ENCODE assay signal across 1 cellular context in the genomic region with DNA sequence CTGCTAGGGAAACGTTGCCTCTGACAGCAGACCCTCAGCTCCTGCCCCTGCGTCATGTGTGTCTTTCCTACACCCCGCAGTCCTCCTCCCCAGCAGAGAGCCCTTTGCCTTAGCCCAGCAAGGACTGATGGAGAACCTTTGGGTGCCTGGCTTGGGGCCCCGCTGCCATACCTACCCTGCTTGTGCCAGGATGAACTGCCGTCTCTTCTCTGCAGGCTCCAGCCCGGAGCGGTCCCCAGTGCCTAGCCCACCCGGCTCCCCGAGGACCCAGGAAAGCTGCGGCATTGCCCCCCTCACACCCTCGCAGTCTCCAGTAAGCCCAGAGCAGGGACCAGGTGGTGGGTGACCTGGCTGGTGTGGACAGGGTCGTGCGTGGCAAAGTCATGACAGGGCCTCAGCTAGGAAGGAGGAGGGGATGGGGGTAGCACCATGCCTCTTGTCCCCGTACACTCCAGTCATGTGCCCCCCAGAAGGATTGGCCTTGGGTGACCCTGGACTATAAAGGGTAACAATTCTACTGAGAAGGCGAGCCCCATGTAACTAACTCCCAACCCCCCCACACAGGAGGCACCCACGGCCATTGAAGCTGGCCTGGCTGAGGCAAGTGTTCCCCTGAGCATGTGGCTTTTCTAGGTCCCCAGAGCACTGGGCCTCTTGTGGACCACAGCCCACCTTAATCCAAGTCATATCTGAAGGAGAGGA.
TF ChIP-seq lines count a peak whose summit lies in the region.

No MANE protein-coding gene starts in this region.

TF ChIP-seq in WTC11, 78 proteins besides CTCF, POLR2A, EP300 and RAD21 (continued from another document):
- TF ChIP-seq, protein P1, sequence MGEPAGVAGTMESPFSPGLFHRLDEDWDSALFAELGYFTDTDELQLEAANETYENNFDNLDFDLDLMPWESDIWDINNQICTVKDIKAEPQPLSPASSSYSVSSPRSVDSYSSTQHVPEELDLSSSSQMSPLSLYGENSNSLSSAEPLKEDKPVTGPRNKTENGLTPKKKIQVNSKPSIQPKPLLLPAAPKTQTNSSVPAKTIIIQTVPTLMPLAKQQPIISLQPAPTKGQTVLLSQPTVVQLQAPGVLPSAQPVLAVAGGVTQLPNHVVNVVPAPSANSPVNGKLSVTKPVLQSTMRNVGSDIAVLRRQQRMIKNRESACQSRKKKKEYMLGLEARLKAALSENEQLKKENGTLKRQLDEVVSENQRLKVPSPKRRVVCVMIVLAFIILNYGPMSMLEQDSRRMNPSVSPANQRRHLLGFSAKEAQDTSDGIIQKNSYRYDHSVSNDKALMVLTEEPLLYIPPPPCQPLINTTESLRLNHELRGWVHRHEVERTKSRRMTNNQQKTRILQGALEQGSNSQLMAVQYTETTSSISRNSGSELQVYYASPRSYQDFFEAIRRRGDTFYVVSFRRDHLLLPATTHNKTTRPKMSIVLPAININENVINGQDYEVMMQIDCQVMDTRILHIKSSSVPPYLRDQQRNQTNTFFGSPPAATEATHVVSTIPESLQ (CRISPR knock-in tag; IDR thresholded peaks at IDR 0.05), result no peak
- TF ChIP-seq PRRX2 (CRISPR knock-in tag; IDR thresholded peaks at IDR 0.05) (no peak), OVOL2 (CRISPR knock-in tag; IDR thresholded peaks at IDR 0.05; ENCODE audit: borderline replicate concordance) (no peak), GABPB1 (CRISPR knock-in tag; IDR thresholded peaks at IDR 0.05) (no peak), GRHL2 (CRISPR knock-in tag; IDR thresholded peaks at IDR 0.05; ENCODE audit: insufficient replicate concordance, severe bottlenecking) (no peak), ZNF423 (CRISPR knock-in tag; IDR thresholded peaks at IDR 0.05) (no peak), ZNF317 (CRISPR knock-in tag; IDR thresholded peaks at IDR 0.05; ENCODE audit: borderline replicate concordance, low read depth) (no peak), JAZF1 (CRISPR knock-in tag; IDR thresholded peaks at IDR 0.05) (no peak)
